11 cellular contexts compared by ENCODE assay signal in the genomic region with DNA sequence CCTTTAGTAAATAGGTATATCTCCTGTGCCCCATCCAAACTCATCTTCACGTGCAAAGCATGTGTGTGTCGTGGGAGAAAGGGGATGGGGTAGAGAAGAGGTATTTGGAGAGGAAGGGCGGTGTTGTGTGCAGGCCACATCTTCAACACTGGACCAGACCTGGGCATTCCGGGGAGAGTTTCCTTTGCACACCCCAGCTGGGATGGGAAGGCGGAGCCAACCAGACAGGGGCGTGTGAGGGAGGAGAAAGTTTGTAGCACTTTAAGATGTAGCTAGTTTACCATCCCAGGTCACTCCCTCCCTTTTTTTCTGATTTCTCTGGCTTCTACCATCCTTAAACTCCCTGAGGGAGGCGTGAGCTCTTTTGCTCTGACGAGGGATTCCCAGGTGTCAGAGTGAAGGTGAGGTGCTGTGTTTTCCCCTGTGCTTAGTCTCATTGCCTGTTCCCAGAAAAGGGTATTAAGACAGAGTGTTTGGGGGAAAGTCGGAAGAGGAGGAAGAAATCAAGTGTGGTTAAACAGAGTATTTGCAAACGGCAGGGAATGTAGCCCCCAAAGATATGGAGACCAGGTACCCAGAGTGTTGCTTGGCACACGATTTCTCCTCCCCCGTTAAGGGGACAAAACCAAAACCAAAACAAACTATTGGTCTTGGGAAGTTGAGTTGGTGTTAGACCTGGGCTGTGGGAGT. TPM values are rescaled to one million over a fixed set of nuclear protein-coding genes. Genes with fewer than 3 reads are reported as not detected.
DNase-seq lines count a peak whose midpoint lies in the region; ATAC-seq, FAIRE-seq and TF ChIP-seq lines count a peak whose summit lies in the region.
"Had no signal": no experiment of that assay in that cellular context is flagged by ENCODE, and none has a peak within 500 bp of the region (broad histone marks: within the 10 kb centered on the region; RNA-seq: fewer than 3 reads in every experiment).

No MANE protein-coding gene starts in this region.

- TF ChIP-seq EP300 in transverse colon (IDR thresholded peaks at IDR 0.05; ENCODE audit: low read depth) = no peak

- no peak overlapping the region for H2AFZ ChIP-seq in keratinocyte (ENCODE audit: control insufficient read depth, low read length)

- H3K4me3 ChIP-seq in SJSA1 = peak overlapping the region; percentile 92
- peak overlapping the region; percentile 58 to 82 (median 67) for H3K4me3 ChIP-seq in keratinocyte (ENCODE audit: control insufficient read depth in 2 of 3, extremely low read depth in 1 of 3, insufficient read depth in 2 of 3, low read depth in 1 of 3, low read length in 3 of 3)
- H3K4me3 ChIP-seq in transverse colon = peak overlapping the region; percentile 15 to 87 (median 50)
- H3K4me3 ChIP-seq in WERI-Rb-1 (ENCODE audit: low read depth, low read length) = no peak overlapping the region

- no peak overlapping the region for H3K9ac ChIP-seq in keratinocyte (ENCODE audit: control insufficient read depth, extremely low read depth, insufficient read depth, low read length)

- in situ Hi-C loops in transverse colon (cut with MboI; ENCODE audit: low pct_ligation_motif_present in 1 of 4, low pct_unique_long_range_greater_than_20kb in 1 of 4, low sequenced_read_pairs in 3 of 4) = loop anchor here in 3 of 4 donors (10.0 to 25.0 kb wide), 4 partner anchors 130 to 530 kb away; no protein-coding TSS in a partner anchor

- FAIRE-seq in keratinocyte (lab: Jason Lieb, UNC) = peak; percentile 65

- H3K4me2 ChIP-seq in keratinocyte (ENCODE audit: control insufficient read depth, extremely low read depth, insufficient read depth, low read depth, low read length) = peak overlapping the region; percentile 92

- H3K36me3 ChIP-seq in SJSA1 (peaks cover 6% of the 10 kb centered on the region), keratinocyte (ENCODE audit: control insufficient read depth in 2 of 2, extremely low read depth in 1 of 2, insufficient read depth in 2 of 2, low read length in 2 of 2) (no peaks in the 10 kb centered on the region), transverse colon (no peaks in the 10 kb centered on the region), WERI-Rb-1 (no peaks in the 10 kb centered on the region)

- ATAC-seq in GM21825 (IDR thresholded peaks at IDR 0.05; ENCODE audit: unreplicated experiment) = no peak

- H3K9me3 ChIP-seq in SJSA1 (replicated peaks) (no peaks in the 10 kb centered on the region), keratinocyte (ENCODE audit: control insufficient read depth, low read depth, low read length) (no peaks in the 10 kb centered on the region), transverse colon (no peaks in the 10 kb centered on the region), WERI-Rb-1 (ENCODE audit: severe bottlenecking) (no peaks in the 10 kb centered on the region)

- peaks cover 2% of the 10 kb centered on the region for H3K9me1 ChIP-seq in keratinocyte (ENCODE audit: control insufficient read depth, extremely low read depth, insufficient read depth, low read length)

- no peaks in the 10 kb centered on the region for H3K27me3 ChIP-seq in SJSA1 (replicated peaks)
- H3K27me3 ChIP-seq in keratinocyte (ENCODE audit: control insufficient read depth, extremely low read depth, insufficient read depth, low read length) = no peaks in the 10 kb centered on the region
- H3K27me3 ChIP-seq in transverse colon = no peaks in the 10 kb centered on the region
- peaks cover 6% of the 10 kb centered on the region for H3K27me3 ChIP-seq in WERI-Rb-1 (ENCODE audit: insufficient read depth, low read depth, severe bottlenecking)

- H4K20me1 ChIP-seq in keratinocyte (ENCODE audit: control insufficient read depth, extremely low read depth, insufficient read depth, low read length) = no peaks in the 10 kb centered on the region

- 43 to 52% methylated on average over 4 to 12 of the region's 12 CpGs for WGBS in transverse colon (ENCODE audit: low coverage in 1 of 2), 2 donors

- TF ChIP-seq CTCF in keratinocyte (optimal IDR thresholded peaks at IDR 0.05 in 1 of 3, IDR thresholded peaks at IDR 0.05 in 1 of 3, conservative IDR thresholded peaks at IDR 0.05 in 1 of 3; ENCODE audit: extremely low read depth in 1 of 3, insufficient read depth in 2 of 3, low read length in 3 of 3) = no peak
- no peak for TF ChIP-seq CTCF in transverse colon (IDR thresholded peaks at IDR 0.05)
- TF ChIP-seq CTCF in WERI-Rb-1 (IDR thresholded peaks at IDR 0.05; ENCODE audit: low read depth, low read length) = no peak

- dilution Hi-C loops in keratinocyte (cut with MboI; ENCODE audit: extremely low pct_ligation_motif_present, low sequenced_read_pairs) = no loop called here

- DNase-seq in NCI-H510A treated with DMSO at 0.1 percent for 48 hours (lab: John Stamatoyannopoulos, UW) = peak; percentile 31
- DNase-seq in NCI-H510A (lab: John Stamatoyannopoulos, UW) = no peak
- peak in 1 of 2 experiments; percentile 25 for DNase-seq in SJSA1 (ENCODE audit: low read depth in 1 of 2, low spot score in 2 of 2)
- no peak for DNase-seq in keratinocyte (ENCODE audit: low read depth, low spot score)
- peak; percentile 62 for DNase-seq in transverse colon
- no peak for DNase-seq in WERI-Rb-1
- no peak for DNase-seq in germinal center (ENCODE audit: low spot score)
- DNase-seq: HCEC 1CT; midbrain; stimulated activated naive CD4-positive, alpha-beta T cell had no signal

- peaks cover 37% of the 10 kb centered on the region for H3K4me1 ChIP-seq in SJSA1 (replicated peaks)
- peaks cover 28% of the 10 kb centered on the region for H3K4me1 ChIP-seq in keratinocyte (ENCODE audit: control insufficient read depth, extremely low read depth, insufficient read depth, low read length)
- H3K4me1 ChIP-seq in transverse colon = peaks cover 0 to 12% (median 8%) of the 10 kb centered on the region in 4 donors

- no peak for TF ChIP-seq POLR2A in transverse colon (IDR thresholded peaks at IDR 0.05)

- no peak overlapping the region for H3K27ac ChIP-seq in SJSA1
- peak overlapping the region; percentile 18 for H3K27ac ChIP-seq in keratinocyte (ENCODE audit: control insufficient read depth, insufficient read depth, low read length)
- peak overlapping the region; percentile 95 to 99 (median 98) for H3K27ac ChIP-seq in transverse colon
- H3K27ac ChIP-seq in WERI-Rb-1 = no peak overlapping the region

- intact Hi-C loops in transverse colon (cut with DNase I; ENCODE audit: low total_unique reads) = loop anchor here (10.0 kb wide), 1 partner anchor 122 kb away; no protein-coding TSS in a partner anchor

- peaks cover 34% of the 10 kb centered on the region for H3K79me2 ChIP-seq in keratinocyte (ENCODE audit: control insufficient read depth, insufficient read depth, low read length)

RNA-seq across cellular contexts. Expression of a gene that starts 1.6 kb away (rescaled TPM):
- 9.9 and 12.6 TPM in 2 replicates for total RNA-seq in SJSA1 (2014; rRNA removed; shearing (Covaris generic))
- polyA plus RNA-seq in keratinocyte = 2.1 to 7.3 TPM (median 3.3 TPM) in 3 replicates
- polyA plus RNA-seq in keratinocyte (2011; ENCODE audit: low read depth) = 2.4 TPM
- 1.7 and 2.6 TPM in 2 replicates for polyA plus RNA-seq in keratinocyte (2011; cell fraction: cytosol; rRNA removed)
- polyA plus RNA-seq in keratinocyte (2011; cell fraction: nucleus; rRNA removed) = 5.8 and 6.5 TPM in 2 replicates
- 1.7 and 4.4 TPM in 2 replicates for polyA plus RNA-seq in keratinocyte (2012; ENCODE audit: low replicate concordance)
- 5.2 to 11.3 TPM (median 11.2 TPM) in 3 replicates for polyA minus RNA-seq in keratinocyte
- 2.9 TPM for polyA minus RNA-seq in keratinocyte (2011; cell fraction: cytosol; rRNA and poly(A)+ RNA removed)
- 9.7 and 20.0 TPM in 2 replicates for polyA minus RNA-seq in keratinocyte (2011; cell fraction: nucleus; rRNA and poly(A)+ RNA removed)
- total RNA-seq in transverse colon = 10 to 100 TPM; 16.2 to 33.6 (median 24.4) TPM

Comparison
In these comparisons a context has a peak if more than half of its experiments do, and no peak if none do; other contexts are left out.
1. DNase-seq: peak in NCI-H510A treated with DMSO at 0.1 percent for 48 hours (single experiment) and transverse colon (single experiment); none in NCI-H510A (single experiment), keratinocyte (single experiment), WERI-Rb-1 (single experiment) and germinal center (single experiment).
2. H3K27ac ChIP-seq: peak in keratinocyte (single experiment) and transverse colon (4 of 4); none in SJSA1 (single experiment) and WERI-Rb-1 (single experiment).